In the genomic region with DNA sequence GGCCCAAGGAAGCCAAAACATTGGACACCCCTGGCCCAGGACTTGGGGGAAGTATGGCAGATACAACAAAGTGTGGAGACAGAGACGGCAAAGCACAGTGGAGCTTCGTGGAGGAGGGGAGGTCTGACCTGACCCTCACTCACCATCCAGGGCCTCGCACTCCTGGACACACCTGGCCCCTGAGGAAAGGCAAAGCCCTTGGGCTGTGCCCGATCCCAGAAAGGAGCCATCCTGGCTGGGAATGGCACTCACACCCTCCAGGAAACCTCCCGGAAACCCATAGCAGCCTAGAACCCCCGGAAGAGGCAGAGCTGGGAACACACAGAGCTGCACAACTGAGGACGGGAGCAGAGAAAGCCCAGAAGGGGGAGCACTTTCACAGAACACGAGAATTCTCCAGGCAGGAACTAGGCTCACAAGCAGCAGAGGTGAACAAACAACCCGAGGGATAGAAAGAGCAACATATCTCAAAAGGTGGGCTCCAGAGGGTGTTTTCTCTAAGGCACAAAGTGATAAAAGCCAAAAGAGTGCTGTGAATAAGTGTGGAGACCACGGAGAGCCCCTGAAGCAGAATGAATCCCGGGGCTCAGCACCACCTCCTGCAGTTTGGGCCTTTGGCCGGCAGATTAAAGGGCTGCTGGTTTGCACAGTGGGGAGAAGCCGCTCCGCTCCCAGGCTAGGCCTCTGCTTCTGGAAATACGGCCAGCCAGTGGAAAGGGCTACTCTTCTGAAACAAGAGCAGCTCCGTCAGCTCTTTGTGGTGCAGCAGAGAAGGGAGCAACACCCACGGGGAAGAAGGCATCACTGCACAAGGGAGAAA, we compare ENCODE assay signal across 8 cellular contexts.
DNase-seq lines count a peak whose midpoint lies in the region; ATAC-seq and TF ChIP-seq lines count a peak whose summit lies in the region.

No MANE protein-coding gene starts in this region.

- DNase-seq in stimulated activated CD4-positive, alpha-beta T cell treated with anti-CD3 and anti-CD28 coated beads, Interleukin-4, amount 100 ng/mL, for 24 hours: peak; percentile 14
- DNase-seq in stimulated activated CD4-positive, alpha-beta T cell treated with anti-CD3 and anti-CD28 coated beads, Interleukin-1b, Interleukin-23, amount 100 ng/mL, for 48 hours: no peak
- peak; percentile 63 for DNase-seq in NCI-H1694 treated with DMSO at 0.1 percent for 48 hours (lab: John Stamatoyannopoulos, UW)
- peak; percentile 41 for DNase-seq in astrocyte of the cerebellum (ENCODE audit: low read depth)
- peak; percentile 35 to 46 for DNase-seq in hippocampal formation (lab: John Stamatoyannopoulos, UW)
- no peak for DNase-seq in sigmoid colon

- H3K27ac ChIP-seq in sigmoid colon: peak overlapping the region in 1 of 4 donors; percentile 48

- in situ Hi-C loops in astrocyte of the cerebellum (cut with HindIII; ENCODE audit: low sequenced_read_pairs): no loop called here

- peaks cover 0 to 12% (median 4%) of the 10 kb centered on the region in 4 donors for H3K4me1 ChIP-seq in sigmoid colon

- TF ChIP-seq EP300 in sigmoid colon (IDR thresholded peaks at IDR 0.05): no peak

- no peaks in the 10 kb centered on the region for H3K27me3 ChIP-seq in sigmoid colon

- TF ChIP-seq POLR2A in sigmoid colon (IDR thresholded peaks at IDR 0.05): no peak

- H3K36me3 ChIP-seq in sigmoid colon: peaks cover 25 to 87% (median 52%) of the 10 kb centered on the region in 4 donors

- ATAC-seq in GM18870 (IDR thresholded peaks at IDR 0.05; ENCODE audit: unreplicated experiment) (no peak), HG02798 (IDR thresholded peaks at IDR 0.05; ENCODE audit: poor library complexity, unreplicated experiment) (no peak)

- intact Hi-C loops in sigmoid colon (cut with DNase I): loop anchor here (5.0 kb wide), 1 partner anchor 147 kb away; no protein-coding TSS in a partner anchor

- H3K4me3 ChIP-seq in astrocyte of the cerebellum (ENCODE audit: low read depth, low read length) (no peak overlapping the region), sigmoid colon (no peak overlapping the region)

- H3K9me3 ChIP-seq in sigmoid colon: no peaks in the 10 kb centered on the region

- WGBS in sigmoid colon, 2 donors: 71 to 79% methylated on average over 17 of the region's 17 CpGs

- TF ChIP-seq CTCF in astrocyte of the cerebellum (IDR thresholded peaks at IDR 0.05; ENCODE audit: low read depth, low read length, missing control alignments) (peak; percentile 87), sigmoid colon (IDR thresholded peaks at IDR 0.05) (peak in 3 of 4 experiments; percentile 29 to 65 (median 39))

Comparison
In these comparisons a context has a peak if more than half of its experiments do, and no peak if none do; other contexts are left out.
1. DNase-seq: peak in stimulated activated CD4-positive, alpha-beta T cell treated with anti-CD3 and anti-CD28 coated beads, Interleukin-4, amount 100 ng/mL, for 24 hours (single experiment), NCI-H1694 treated with DMSO at 0.1 percent for 48 hours (single experiment), astrocyte of the cerebellum (single experiment) and hippocampal formation (2 of 2); none in stimulated activated CD4-positive, alpha-beta T cell treated with anti-CD3 and anti-CD28 coated beads, Interleukin-1b, Interleukin-23, amount 100 ng/mL, for 48 hours (single experiment) and sigmoid colon (single experiment).